Comparison of ENCODE assay signal across 26 cellular contexts in genomic region chr10:124425227-124425962, GRCh38. TPM values are rescaled to one million over a fixed set of nuclear protein-coding genes. Genes with fewer than 3 reads are reported as not detected.
"Had no signal": no experiment of that assay in that cellular context is flagged by ENCODE, and none has a peak within 500 bp of the region (broad histone marks: within the 10 kb centered on the region; RNA-seq: fewer than 3 reads in every experiment).

No MANE protein-coding gene starts in this region.

- H3K9me3 Mint-ChIP-seq: activated CD8-positive, alpha-beta T cell treated with anti-CD3 and anti-CD28 coated beads for 36 hours; activated naive CD4-positive, alpha-beta T cell treated with anti-CD3 and anti-CD28 coated beads, Interleukin-2, amount 50 U/mL, for 24 hours; T-cell had no signal

- ATAC-seq: activated CD4-positive, CD25-positive, alpha-beta regulatory T cell treated with anti-CD3 and anti-CD28 coated beads, Interleukin-2, amount 50 U/mL, for 24 hours; activated CD8-positive, alpha-beta T cell treated with anti-CD3 and anti-CD28 coated beads for 36 hours; Right ventricle myocardium inferior; T-cell had no signal

- H3K36me3 Mint-ChIP-seq: activated naive CD4-positive, alpha-beta T cell treated with anti-CD3 and anti-CD28 coated beads, Interleukin-2, amount 50 U/mL, for 24 hours; T-cell had no signal

- H3K9me3 ChIP-seq: breast epithelium had no signal

- H3K36me3 ChIP-seq: breast epithelium had no signal

- DNase-seq: activated CD4-positive, alpha-beta T cell treated with anti-CD3 and anti-CD28 coated beads for 4 hours; activated CD8-positive, alpha-beta memory T cell treated with anti-CD3 and anti-CD28 coated beads, Interleukin-2, amount 50 U/mL, for 4 hours; activated CD8-positive, alpha-beta T cell treated with anti-CD3 and anti-CD28 coated beads for 36 hours; activated effector memory CD4-positive, alpha-beta T cell treated with Interleukin-2 at 50 U/mL for 16 hours; activated naive CD4-positive, alpha-beta T cell; aorta; caudate nucleus; KG1; NCI-H1048; NCI-H146; NCI-H1930; NCI-H2171; NCI-H2227 treated with DMSO at 0.1 percent for 48 hours; NCI-H510A; NCI-H526 treated with DMSO at 0.1 percent for 48 hours; NCI-H82; RPMI8226; T-cell; T-helper 2 cell had no signal

- H3K4me1 ChIP-seq: breast epithelium had no signal

- H3K4me3 Mint-ChIP-seq: activated CD8-positive, alpha-beta T cell treated with anti-CD3 and anti-CD28 coated beads for 36 hours; activated naive CD4-positive, alpha-beta T cell treated with anti-CD3 and anti-CD28 coated beads, Interleukin-2, amount 50 U/mL, for 24 hours; T-cell had no signal

- H3K27ac ChIP-seq: breast epithelium, SK-N-MC had no signal

- H3K27ac Mint-ChIP-seq: activated CD8-positive, alpha-beta T cell treated with anti-CD3 and anti-CD28 coated beads for 36 hours; T-cell had no signal

- H3K4me1 Mint-ChIP-seq: activated naive CD4-positive, alpha-beta T cell treated with anti-CD3 and anti-CD28 coated beads, Interleukin-2, amount 50 U/mL, for 24 hours; T-cell had no signal

- H3K4me3 ChIP-seq: breast epithelium, SK-N-MC had no signal

RNA-seq across cellular contexts. Expression of gene NKX1-2, which starts 24.4 kb away (rescaled TPM):
- total RNA-seq: activated CD8-positive, alpha-beta T cell treated with anti-CD3 and anti-CD28 coated beads for 36 hours; aorta; LHCN-M2; OCI-LY7; Right ventricle myocardium inferior had no signal
- polyA plus RNA-seq: aorta had no signal
